ENCODE assay signal across 1 cellular context in genomic region chr16:81624718-81625543, GRCh38.
A peak's percentile ranks its signal among the peaks of the same experiment; 100 is the strongest.
TF ChIP-seq lines count a peak whose summit lies in the region.

No MANE protein-coding gene starts in this region.

TF ChIP-seq in HepG2, 621 proteins besides CTCF, POLR2A, EP300 and RAD21 (continued from another document and continues in another):
- TF ChIP-seq, protein P1, sequence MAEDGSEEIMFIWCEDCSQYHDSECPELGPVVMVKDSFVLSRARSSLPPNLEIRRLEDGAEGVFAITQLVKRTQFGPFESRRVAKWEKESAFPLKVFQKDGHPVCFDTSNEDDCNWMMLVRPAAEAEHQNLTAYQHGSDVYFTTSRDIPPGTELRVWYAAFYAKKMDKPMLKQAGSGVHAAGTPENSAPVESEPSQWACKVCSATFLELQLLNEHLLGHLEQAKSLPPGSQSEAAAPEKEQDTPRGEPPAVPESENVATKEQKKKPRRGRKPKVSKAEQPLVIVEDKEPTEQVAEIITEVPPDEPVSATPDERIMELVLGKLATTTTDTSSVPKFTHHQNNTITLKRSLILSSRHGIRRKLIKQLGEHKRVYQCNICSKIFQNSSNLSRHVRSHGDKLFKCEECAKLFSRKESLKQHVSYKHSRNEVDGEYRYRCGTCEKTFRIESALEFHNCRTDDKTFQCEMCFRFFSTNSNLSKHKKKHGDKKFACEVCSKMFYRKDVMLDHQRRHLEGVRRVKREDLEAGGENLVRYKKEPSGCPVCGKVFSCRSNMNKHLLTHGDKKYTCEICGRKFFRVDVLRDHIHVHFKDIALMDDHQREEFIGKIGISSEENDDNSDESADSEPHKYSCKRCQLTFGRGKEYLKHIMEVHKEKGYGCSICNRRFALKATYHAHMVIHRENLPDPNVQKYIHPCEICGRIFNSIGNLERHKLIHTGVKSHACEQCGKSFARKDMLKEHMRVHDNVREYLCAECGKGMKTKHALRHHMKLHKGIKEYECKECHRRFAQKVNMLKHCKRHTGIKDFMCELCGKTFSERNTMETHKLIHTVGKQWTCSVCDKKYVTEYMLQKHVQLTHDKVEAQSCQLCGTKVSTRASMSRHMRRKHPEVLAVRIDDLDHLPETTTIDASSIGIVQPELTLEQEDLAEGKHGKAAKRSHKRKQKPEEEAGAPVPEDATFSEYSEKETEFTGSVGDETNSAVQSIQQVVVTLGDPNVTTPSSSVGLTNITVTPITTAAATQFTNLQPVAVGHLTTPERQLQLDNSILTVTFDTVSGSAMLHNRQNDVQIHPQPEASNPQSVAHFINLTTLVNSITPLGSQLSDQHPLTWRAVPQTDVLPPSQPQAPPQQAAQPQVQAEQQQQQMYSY (CRISPR knock-in tag; IDR thresholded peaks at IDR 0.05), result no peak
- TF ChIP-seq NR2F2 (IDR thresholded peaks at IDR 0.05; ENCODE audit: borderline replicate concordance, low read depth) (peak; percentile 95), ZNF674 (CRISPR knock-in tag; IDR thresholded peaks at IDR 0.05; ENCODE audit: low read depth) (no peak), MTA3 (CRISPR knock-in tag; IDR thresholded peaks at IDR 0.05) (no peak), ZNF274 (CRISPR knock-in tag; IDR thresholded peaks at IDR 0.05) (0 out of 2 replicates have a peak, but pooled peaks have one; percentile 27), FOXJ3 (CRISPR knock-in tag; IDR thresholded peaks at IDR 0.05; ENCODE audit: borderline replicate concordance) (peak; percentile 69; the same call in 1 of the 2 replicates), RFXANK (CRISPR knock-in tag; IDR thresholded peaks at IDR 0.05) (no peak), ELF1 (CRISPR knock-in tag; IDR thresholded peaks at IDR 0.05) (no peak), CHCHD3 (CRISPR knock-in tag; IDR thresholded peaks at IDR 0.05) (0 out of 2 replicates have a peak, but pooled peaks have one; percentile 26), NFKB2 (CRISPR knock-in tag; IDR thresholded peaks at IDR 0.05; ENCODE audit: borderline replicate concordance) (no peak), KLF6 (CRISPR knock-in tag; IDR thresholded peaks at IDR 0.05) (no peak), MATR3 (CRISPR knock-in tag; IDR thresholded peaks at IDR 0.05) (no peak), YY1 (IDR thresholded peaks at IDR 0.05; ENCODE audit: insufficient read depth, insufficient replicate concordance, low read depth, low read length) (peak; percentile 51), MXD1 (CRISPR knock-in tag; IDR thresholded peaks at IDR 0.05) (no peak), ZNF709 (CRISPR knock-in tag; IDR thresholded peaks at IDR 0.05) (no peak), ZNF788 (CRISPR knock-in tag; IDR thresholded peaks at IDR 0.05; ENCODE audit: borderline replicate concordance) (peak; percentile 65; the same call in 1 of the 2 replicates), SAFB2 (CRISPR knock-in tag; IDR thresholded peaks at IDR 0.05; ENCODE audit: borderline replicate concordance, low read depth) (no peak), GTF3A (CRISPR knock-in tag; conservative IDR thresholded peaks at IDR 0.05) (no peak), TRIM24 (CRISPR knock-in tag; IDR thresholded peaks at IDR 0.05) (no peak), ZNF354B (CRISPR knock-in tag; IDR thresholded peaks at IDR 0.05) (no peak), AGO1 (IDR thresholded peaks at IDR 0.05; ENCODE audit: low read depth, low read length, poor library complexity, severe bottlenecking) (no peak), PRMT3 (CRISPR knock-in tag; IDR thresholded peaks at IDR 0.05; ENCODE audit: borderline replicate concordance, low read depth) (no peak), ZNF264 (CRISPR knock-in tag; IDR thresholded peaks at IDR 0.05) (no peak), HCFC1 (IDR thresholded peaks at IDR 0.05; ENCODE audit: low read depth, low read length) (no peak), SNRNP70 (IDR thresholded peaks at IDR 0.05; ENCODE audit: low read depth, low read length) (no peak), GABPB1 (CRISPR knock-in tag; IDR thresholded peaks at IDR 0.05) (no peak; the same call in 1 of the 2 replicates), ZNF577 (CRISPR knock-in tag; IDR thresholded peaks at IDR 0.05; ENCODE audit: borderline replicate concordance, low read depth) (no peak), SALL2 (CRISPR knock-in tag; IDR thresholded peaks at IDR 0.05) (no peak), ZNF281 (CRISPR knock-in tag; IDR thresholded peaks at IDR 0.05; ENCODE audit: borderline replicate concordance) (peak; percentile 46; the same call in 1 of the 2 replicates), HOXD1 (CRISPR knock-in tag; IDR thresholded peaks at IDR 0.05) (peak; percentile 65; the same call in 1 of the 2 replicates), RNF2 (conservative IDR thresholded peaks at IDR 0.05; ENCODE audit: low read depth) (no peak), ARID2 (CRISPR knock-in tag; IDR thresholded peaks at IDR 0.05; ENCODE audit: borderline replicate concordance) (no peak), ZNF343 (CRISPR knock-in tag; IDR thresholded peaks at IDR 0.05) (no peak), ZNF143 (CRISPR knock-in tag; IDR thresholded peaks at IDR 0.05) (peak; percentile 34; the same call in 1 of the 2 replicates), ZC3H4 (CRISPR knock-in tag; IDR thresholded peaks at IDR 0.05; ENCODE audit: borderline replicate concordance) (no peak), RFX3 (CRISPR knock-in tag; IDR thresholded peaks at IDR 0.05) (no peak), JUND (CRISPR knock-in tag; IDR thresholded peaks at IDR 0.05) (no peak), PCBP1 (IDR thresholded peaks at IDR 0.05; ENCODE audit: borderline replicate concordance, low read depth, low read length) (no peak), LCORL (IDR thresholded peaks at IDR 0.05) (no peak), LCORL (CRISPR knock-in tag; IDR thresholded peaks at IDR 0.05) (peak; percentile 94), U2AF2 (IDR thresholded peaks at IDR 0.05; ENCODE audit: low read depth, low read length) (no peak)
- TF ChIP-seq, protein P2, sequence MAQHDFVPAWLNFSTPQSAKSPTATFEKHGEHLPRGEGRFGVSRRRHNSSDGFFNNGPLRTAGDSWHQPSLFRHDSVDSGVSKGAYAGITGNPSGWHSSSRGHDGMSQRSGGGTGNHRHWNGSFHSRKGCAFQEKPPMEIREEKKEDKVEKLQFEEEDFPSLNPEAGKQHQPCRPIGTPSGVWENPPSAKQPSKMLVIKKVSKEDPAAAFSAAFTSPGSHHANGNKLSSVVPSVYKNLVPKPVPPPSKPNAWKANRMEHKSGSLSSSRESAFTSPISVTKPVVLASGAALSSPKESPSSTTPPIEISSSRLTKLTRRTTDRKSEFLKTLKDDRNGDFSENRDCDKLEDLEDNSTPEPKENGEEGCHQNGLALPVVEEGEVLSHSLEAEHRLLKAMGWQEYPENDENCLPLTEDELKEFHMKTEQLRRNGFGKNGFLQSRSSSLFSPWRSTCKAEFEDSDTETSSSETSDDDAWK (CRISPR knock-in tag; IDR thresholded peaks at IDR 0.05), result no peak
- TF ChIP-seq, protein P3, sequence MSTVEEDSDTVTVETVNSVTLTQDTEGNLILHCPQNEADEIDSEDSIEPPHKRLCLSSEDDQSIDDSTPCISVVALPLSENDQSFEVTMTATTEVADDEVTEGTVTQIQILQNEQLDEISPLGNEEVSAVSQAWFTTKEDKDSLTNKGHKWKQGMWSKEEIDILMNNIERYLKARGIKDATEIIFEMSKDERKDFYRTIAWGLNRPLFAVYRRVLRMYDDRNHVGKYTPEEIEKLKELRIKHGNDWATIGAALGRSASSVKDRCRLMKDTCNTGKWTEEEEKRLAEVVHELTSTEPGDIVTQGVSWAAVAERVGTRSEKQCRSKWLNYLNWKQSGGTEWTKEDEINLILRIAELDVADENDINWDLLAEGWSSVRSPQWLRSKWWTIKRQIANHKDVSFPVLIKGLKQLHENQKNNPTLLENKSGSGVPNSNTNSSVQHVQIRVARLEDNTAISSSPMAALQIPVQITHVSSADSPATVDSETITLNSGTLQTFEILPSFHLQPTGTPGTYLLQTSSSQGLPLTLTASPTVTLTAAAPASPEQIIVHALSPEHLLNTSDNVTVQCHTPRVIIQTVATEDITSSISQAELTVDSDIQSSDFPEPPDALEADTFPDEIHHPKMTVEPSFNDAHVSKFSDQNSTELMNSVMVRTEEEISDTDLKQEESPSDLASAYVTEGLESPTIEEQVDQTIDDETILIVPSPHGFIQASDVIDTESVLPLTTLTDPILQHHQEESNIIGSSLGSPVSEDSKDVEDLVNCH (CRISPR knock-in tag; IDR thresholded peaks at IDR 0.05), result no peak
- TF ChIP-seq, protein P4, sequence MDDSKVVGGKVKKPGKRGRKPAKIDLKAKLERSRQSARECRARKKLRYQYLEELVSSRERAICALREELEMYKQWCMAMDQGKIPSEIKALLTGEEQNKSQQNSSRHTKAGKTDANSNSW (CRISPR knock-in tag; IDR thresholded peaks at IDR 0.05; ENCODE audit: borderline replicate concordance), result no peak
- TF ChIP-seq, protein P5, sequence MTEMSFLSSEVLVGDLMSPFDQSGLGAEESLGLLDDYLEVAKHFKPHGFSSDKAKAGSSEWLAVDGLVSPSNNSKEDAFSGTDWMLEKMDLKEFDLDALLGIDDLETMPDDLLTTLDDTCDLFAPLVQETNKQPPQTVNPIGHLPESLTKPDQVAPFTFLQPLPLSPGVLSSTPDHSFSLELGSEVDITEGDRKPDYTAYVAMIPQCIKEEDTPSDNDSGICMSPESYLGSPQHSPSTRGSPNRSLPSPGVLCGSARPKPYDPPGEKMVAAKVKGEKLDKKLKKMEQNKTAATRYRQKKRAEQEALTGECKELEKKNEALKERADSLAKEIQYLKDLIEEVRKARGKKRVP (CRISPR knock-in tag; IDR thresholded peaks at IDR 0.05), result 0 out of 4 replicates have a peak, but pooled peaks of 1 of the 2 experiments have one; percentile 26
- TF ChIP-seq, protein P6, sequence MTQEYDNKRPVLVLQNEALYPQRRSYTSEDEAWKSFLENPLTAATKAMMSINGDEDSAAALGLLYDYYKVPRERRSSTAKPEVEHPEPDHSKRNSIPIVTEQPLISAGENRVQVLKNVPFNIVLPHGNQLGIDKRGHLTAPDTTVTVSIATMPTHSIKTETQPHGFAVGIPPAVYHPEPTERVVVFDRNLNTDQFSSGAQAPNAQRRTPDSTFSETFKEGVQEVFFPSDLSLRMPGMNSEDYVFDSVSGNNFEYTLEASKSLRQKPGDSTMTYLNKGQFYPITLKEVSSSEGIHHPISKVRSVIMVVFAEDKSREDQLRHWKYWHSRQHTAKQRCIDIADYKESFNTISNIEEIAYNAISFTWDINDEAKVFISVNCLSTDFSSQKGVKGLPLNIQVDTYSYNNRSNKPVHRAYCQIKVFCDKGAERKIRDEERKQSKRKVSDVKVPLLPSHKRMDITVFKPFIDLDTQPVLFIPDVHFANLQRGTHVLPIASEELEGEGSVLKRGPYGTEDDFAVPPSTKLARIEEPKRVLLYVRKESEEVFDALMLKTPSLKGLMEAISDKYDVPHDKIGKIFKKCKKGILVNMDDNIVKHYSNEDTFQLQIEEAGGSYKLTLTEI (CRISPR knock-in tag; conservative IDR thresholded peaks at IDR 0.05), result no peak
- TF ChIP-seq, protein P7, sequence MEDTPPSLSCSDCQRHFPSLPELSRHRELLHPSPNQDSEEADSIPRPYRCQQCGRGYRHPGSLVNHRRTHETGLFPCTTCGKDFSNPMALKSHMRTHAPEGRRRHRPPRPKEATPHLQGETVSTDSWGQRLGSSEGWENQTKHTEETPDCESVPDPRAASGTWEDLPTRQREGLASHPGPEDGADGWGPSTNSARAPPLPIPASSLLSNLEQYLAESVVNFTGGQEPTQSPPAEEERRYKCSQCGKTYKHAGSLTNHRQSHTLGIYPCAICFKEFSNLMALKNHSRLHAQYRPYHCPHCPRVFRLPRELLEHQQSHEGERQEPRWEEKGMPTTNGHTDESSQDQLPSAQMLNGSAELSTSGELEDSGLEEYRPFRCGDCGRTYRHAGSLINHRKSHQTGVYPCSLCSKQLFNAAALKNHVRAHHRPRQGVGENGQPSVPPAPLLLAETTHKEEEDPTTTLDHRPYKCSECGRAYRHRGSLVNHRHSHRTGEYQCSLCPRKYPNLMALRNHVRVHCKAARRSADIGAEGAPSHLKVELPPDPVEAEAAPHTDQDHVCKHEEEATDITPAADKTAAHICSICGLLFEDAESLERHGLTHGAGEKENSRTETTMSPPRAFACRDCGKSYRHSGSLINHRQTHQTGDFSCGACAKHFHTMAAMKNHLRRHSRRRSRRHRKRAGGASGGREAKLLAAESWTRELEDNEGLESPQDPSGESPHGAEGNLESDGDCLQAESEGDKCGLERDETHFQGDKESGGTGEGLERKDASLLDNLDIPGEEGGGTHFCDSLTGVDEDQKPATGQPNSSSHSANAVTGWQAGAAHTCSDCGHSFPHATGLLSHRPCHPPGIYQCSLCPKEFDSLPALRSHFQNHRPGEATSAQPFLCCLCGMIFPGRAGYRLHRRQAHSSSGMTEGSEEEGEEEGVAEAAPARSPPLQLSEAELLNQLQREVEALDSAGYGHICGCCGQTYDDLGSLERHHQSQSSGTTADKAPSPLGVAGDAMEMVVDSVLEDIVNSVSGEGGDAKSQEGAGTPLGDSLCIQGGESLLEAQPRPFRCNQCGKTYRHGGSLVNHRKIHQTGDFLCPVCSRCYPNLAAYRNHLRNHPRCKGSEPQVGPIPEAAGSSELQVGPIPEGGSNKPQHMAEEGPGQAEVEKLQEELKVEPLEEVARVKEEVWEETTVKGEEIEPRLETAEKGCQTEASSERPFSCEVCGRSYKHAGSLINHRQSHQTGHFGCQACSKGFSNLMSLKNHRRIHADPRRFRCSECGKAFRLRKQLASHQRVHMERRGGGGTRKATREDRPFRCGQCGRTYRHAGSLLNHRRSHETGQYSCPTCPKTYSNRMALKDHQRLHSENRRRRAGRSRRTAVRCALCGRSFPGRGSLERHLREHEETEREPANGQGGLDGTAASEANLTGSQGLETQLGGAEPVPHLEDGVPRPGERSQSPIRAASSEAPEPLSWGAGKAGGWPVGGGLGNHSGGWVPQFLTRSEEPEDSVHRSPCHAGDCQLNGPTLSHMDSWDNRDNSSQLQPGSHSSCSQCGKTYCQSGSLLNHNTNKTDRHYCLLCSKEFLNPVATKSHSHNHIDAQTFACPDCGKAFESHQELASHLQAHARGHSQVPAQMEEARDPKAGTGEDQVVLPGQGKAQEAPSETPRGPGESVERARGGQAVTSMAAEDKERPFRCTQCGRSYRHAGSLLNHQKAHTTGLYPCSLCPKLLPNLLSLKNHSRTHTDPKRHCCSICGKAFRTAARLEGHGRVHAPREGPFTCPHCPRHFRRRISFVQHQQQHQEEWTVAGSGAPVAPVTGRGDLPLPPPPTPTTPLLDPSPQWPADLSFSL (CRISPR knock-in tag; IDR thresholded peaks at IDR 0.05), result peak; percentile 63
